ENCODE assay signal across 21 cellular contexts in genomic region chr14:39733741-39734140, GRCh38.
"Had no signal": no experiment of that assay in that cellular context is flagged by ENCODE, and none has a peak within 500 bp of the region (broad histone marks: within the 10 kb centered on the region; RNA-seq: fewer than 3 reads in every experiment).

No MANE protein-coding gene starts in this region.

- H3K9me3 Mint-ChIP-seq: activated CD4-positive, alpha-beta T cell treated with anti-CD3 and anti-CD28 coated beads, Interleukin-2, amount 10 ng/mL, durations not matched to agents 7 days and 5 days had no signal

- DNase-seq: activated CD4-positive, alpha-beta T cell treated with anti-CD3 and anti-CD28 coated beads, Interleukin-2, amount 10 ng/mL, durations not matched to agents 7 days and 5 days; activated CD4-positive, CD25-positive, alpha-beta regulatory T cell; activated CD8-positive, alpha-beta memory T cell treated with anti-CD3 and anti-CD28 coated beads for 24 hours; activated gamma-delta T cell treated with Interleukin-2 at 50 U/mL for 16 hours; amniotic stem cell; body of pancreas; caudate nucleus; colonic mucosa; esophagus squamous epithelium; left ventricle myocardium superior; naive thymus-derived CD8-positive, alpha-beta T cell; stimulated activated CD4-positive, alpha-beta T cell treated with anti-CD3 and anti-CD28 coated beads, Interleukin-15, amount 100 ng/mL, for 24 hours; stimulated activated CD4-positive, alpha-beta T cell treated with anti-CD3 and anti-CD28 coated beads, Interleukin-4, amount 100 ng/mL, for 24 hours; stimulated activated naive CD4-positive, alpha-beta T cell treated with Interleukin-2 at 50 U/mL for 16 hours; substantia nigra; uterus had no signal

- H3K4me3 ChIP-seq: body of pancreas, colonic mucosa, esophagus squamous epithelium, right atrium auricular region, tibial nerve, uterus had no signal

- H3K36me3 Mint-ChIP-seq: memory B cell had no signal

- H3K4me3 Mint-ChIP-seq: activated CD4-positive, alpha-beta T cell treated with anti-CD3 and anti-CD28 coated beads, Interleukin-2, amount 10 ng/mL, durations not matched to agents 7 days and 5 days; activated naive CD8-positive, alpha-beta T cell; memory B cell; naive thymus-derived CD8-positive, alpha-beta T cell had no signal

- ATAC-seq: body of pancreas; left ventricle myocardium superior; naive thymus-derived CD8-positive, alpha-beta T cell had no signal

- H3K27ac Mint-ChIP-seq: activated CD4-positive, alpha-beta T cell treated with anti-CD3 and anti-CD28 coated beads, Interleukin-2, amount 10 ng/mL, durations not matched to agents 7 days and 5 days; activated naive CD8-positive, alpha-beta T cell; memory B cell had no signal

- H3K4me1 Mint-ChIP-seq: activated CD4-positive, alpha-beta T cell treated with anti-CD3 and anti-CD28 coated beads, Interleukin-2, amount 10 ng/mL, durations not matched to agents 7 days and 5 days; memory B cell; naive thymus-derived CD8-positive, alpha-beta T cell had no signal

- H3K9me3 ChIP-seq: body of pancreas, colonic mucosa, neutrophil, right atrium auricular region, uterus had no signal

- H3K27me3 ChIP-seq: body of pancreas, colonic mucosa, esophagus squamous epithelium, neutrophil, right atrium auricular region, tibial nerve, uterus had no signal

- H3K27ac ChIP-seq: body of pancreas, colonic mucosa, esophagus squamous epithelium, neutrophil, right atrium auricular region, tibial nerve, uterus had no signal

- H3K36me3 ChIP-seq: colonic mucosa, esophagus squamous epithelium, neutrophil, right atrium auricular region, tibial nerve, uterus had no signal

- H3K27me3 Mint-ChIP-seq: activated CD4-positive, alpha-beta T cell treated with anti-CD3 and anti-CD28 coated beads, Interleukin-2, amount 10 ng/mL, durations not matched to agents 7 days and 5 days; activated naive CD8-positive, alpha-beta T cell; memory B cell; naive thymus-derived CD8-positive, alpha-beta T cell had no signal

- H3K4me1 ChIP-seq: body of pancreas, colonic mucosa, esophagus squamous epithelium, right atrium auricular region, tibial nerve, uterus had no signal
